In the genomic region with DNA sequence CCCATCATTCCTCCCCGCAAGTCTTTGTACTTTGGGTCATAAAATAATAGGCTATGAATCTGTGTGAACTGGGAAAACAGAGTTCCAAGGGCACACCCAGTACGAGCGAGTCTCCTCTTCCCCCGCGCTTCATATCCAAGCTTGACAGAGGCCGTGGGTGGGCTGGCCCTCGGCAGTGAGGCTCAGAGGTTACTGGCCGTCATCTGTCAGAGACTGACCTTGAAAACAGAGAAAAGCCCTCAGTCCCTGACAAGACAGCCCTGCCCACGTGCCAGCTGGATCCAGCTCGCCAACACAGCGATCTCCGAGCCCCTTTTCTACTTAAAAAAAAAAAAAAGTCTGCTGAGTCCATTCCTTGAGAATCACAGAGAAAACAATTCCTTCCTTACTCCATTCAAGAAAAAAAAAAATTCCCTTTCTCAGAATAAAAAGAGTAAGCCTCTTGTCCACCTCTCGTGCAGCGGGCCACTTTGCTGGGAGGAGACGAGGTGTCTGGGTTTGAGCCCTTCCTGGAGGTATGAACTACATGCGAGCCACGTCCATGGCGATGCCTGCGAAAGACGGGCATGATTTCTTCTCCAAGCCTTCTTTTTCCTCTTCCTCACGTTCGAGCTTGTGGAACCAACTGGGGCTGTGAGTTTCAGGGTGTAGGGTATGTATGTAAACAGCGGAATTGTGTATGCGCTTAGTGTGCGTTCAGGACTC, we compare ENCODE assay signal across 8 cellular contexts. TPM values are rescaled to one million over a fixed set of nuclear protein-coding genes. Genes with fewer than 3 reads are reported as not detected.
DNase-seq lines count a peak whose midpoint lies in the region; ATAC-seq, FAIRE-seq and TF ChIP-seq lines count a peak whose summit lies in the region.

No MANE protein-coding gene starts in this region.

- peak in 3 of 4 donors; percentile 15 to 23 (median 21) for ATAC-seq in pancreas
- ATAC-seq in HG03045 (IDR thresholded peaks at IDR 0.05; ENCODE audit: unreplicated experiment), result no peak

- H3K9me3 ChIP-seq in SK-N-MC (ENCODE audit: low read depth, low read length) (no peaks in the 10 kb centered on the region), pancreas (no peaks in the 10 kb centered on the region)

- H3K27ac ChIP-seq in SK-N-MC, result no peak overlapping the region
- peak overlapping the region in 3 of 4 donors; percentile 7 to 62 (median 48) for H3K27ac ChIP-seq in pancreas

- intact Hi-C loops in pancreas (cut with DNase I), result no loop called here

- H3K9ac ChIP-seq in SK-N-MC (ENCODE audit: insufficient read length), result no peak overlapping the region

- H3K4me1 ChIP-seq in pancreas, result no peaks in the 10 kb centered on the region

- peaks cover 0 to 10% (median 0%) of the 10 kb centered on the region in 4 donors for H3K27me3 ChIP-seq in pancreas

- DNase-seq in D341Med (ENCODE audit: low spot score) (peak; percentile 36), SK-N-MC (ENCODE audit: low read depth, low spot score) (no peak), glomerular visceral epithelial cell (ENCODE audit: extremely low spot score) (peak; percentile 56), pancreas (peak in 5 of 6 donors; percentile 9 to 54 (median 23)), KBM-7 (no peak), HTR-8/SVneo (ENCODE audit: insufficient read length, low spot score) (no peak), HPDE6-E6E7 (ENCODE audit: extremely low spot score) (no peak)

- no peak for FAIRE-seq in pancreas (lab: Jason Lieb, UNC)
- FAIRE-seq in HTR-8/SVneo (lab: Jason Lieb, UNC), result no peak

- in situ Hi-C loops in KBM-7 (cut with MboI; ENCODE audit: low pct_unique_long_range_greater_than_20kb, low sequenced_read_pairs), result no loop called here

- no peaks in the 10 kb centered on the region for H3K36me3 ChIP-seq in SK-N-MC (ENCODE audit: insufficient read depth, low read length)
- H3K36me3 ChIP-seq in pancreas, result no peaks in the 10 kb centered on the region

- H3K4me3 ChIP-seq in SK-N-MC, result peak overlapping the region; percentile 56
- peak overlapping the region in 3 of 4 donors; percentile 9 to 64 (median 64) for H3K4me3 ChIP-seq in pancreas

- 10 to 11% methylated on average over 25 of the region's 25 CpGs for WGBS in pancreas, 2 donors

- TF ChIP-seq CTCF in pancreas (IDR thresholded peaks at IDR 0.05), result no peak

RNA-seq across cellular contexts. Expression of gene BICC1, which starts 0.8 kb away (rescaled TPM):
- 10 to 100 TPM; 19.0 to 37.4 (median 24.3) TPM for total RNA-seq in pancreas
- polyA plus RNA-seq in pancreas, result 10 to 100 TPM; 19.4 to 21.9 TPM

Comparison
In these comparisons a context has a peak if more than half of its experiments do, and no peak if none do; other contexts are left out.
1. DNase-seq: peak in D341Med (single experiment), glomerular visceral epithelial cell (single experiment) and pancreas (5 of 6); none in SK-N-MC (single experiment), KBM-7 (single experiment), HTR-8/SVneo (single experiment) and HPDE6-E6E7 (single experiment).